1 cellular context compared by ENCODE assay signal in the genomic region with DNA sequence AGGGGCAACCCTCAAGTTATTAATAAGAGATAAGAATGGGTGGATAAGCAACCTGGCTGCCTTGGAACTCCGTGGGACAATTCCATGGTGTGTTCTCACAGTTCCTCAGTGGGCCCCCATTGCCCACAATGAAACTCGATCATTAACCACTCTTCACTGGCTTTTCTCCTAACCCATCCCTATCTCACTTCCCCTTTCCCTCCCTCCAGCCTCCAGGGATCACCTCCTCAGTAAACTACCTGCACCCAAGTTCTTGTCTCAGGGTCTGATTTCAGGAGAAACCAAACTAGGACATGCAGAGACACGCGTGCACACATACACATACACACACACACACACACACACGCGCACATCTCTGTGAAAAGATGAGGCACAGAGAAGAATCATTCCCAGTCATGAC.
TF ChIP-seq lines count a peak whose summit lies in the region.

No MANE protein-coding gene starts in this region.

TF ChIP-seq in K562, 482 proteins besides CTCF, POLR2A, EP300 and RAD21:
- no peak for TF ChIP-seq ZMIZ1 (IDR thresholded peaks at IDR 0.05; ENCODE audit: low read depth in 2 of 2, low read length in 2 of 2)
- TF ChIP-seq SPI1 (IDR thresholded peaks at IDR 0.05; ENCODE audit: borderline replicate concordance, low read depth, low read length), result peak; percentile 47; the same call in 1 of the 2 replicates
